ENCODE assay signal across 38 cellular contexts in the genomic region with DNA sequence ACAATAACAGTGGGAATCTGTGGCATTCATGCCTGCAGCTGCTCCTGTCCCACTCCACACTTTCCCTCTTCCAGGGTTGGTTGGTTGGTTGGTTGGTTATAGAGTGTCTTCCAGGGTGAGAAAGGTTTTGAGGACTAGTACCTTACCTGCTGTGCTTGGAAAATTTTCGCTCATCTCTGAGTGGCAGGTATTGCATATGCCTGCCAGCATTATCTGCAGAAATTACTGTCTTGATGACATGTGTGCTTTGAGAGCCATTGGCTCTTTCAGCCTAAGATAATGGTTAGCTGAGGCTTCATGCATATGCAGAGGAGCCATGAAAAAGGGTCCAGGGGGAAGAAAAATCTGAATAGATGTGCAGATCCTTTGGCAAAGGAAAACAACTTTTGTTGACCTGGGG.
"Had no signal": no experiment of that assay in that cellular context is flagged by ENCODE, and none has a peak within 500 bp of the region (broad histone marks: within the 10 kb centered on the region; RNA-seq: fewer than 3 reads in every experiment).

No MANE protein-coding gene starts in this region.

- H3K27ac Mint-ChIP-seq: activated CD4-positive, alpha-beta memory T cell treated with anti-CD3 and anti-CD28 coated beads, Interleukin-2, amount 10 ng/mL, durations not matched to agents 7 days and 5 days; activated CD4-positive, alpha-beta T cell treated with anti-CD3 and anti-CD28 coated beads for 36 hours; activated CD4-positive, alpha-beta T cell treated with anti-CD3 and anti-CD28 coated beads, Interleukin-2, amount 10 ng/mL, durations not matched to agents 7 days and 5 days; activated CD8-positive, alpha-beta memory T cell treated with anti-CD3 and anti-CD28 coated beads, Interleukin-2, amount 10 ng/mL, durations not matched to agents 7 days and 5 days; activated CD8-positive, alpha-beta T cell treated with anti-CD3 and anti-CD28 coated beads, Interleukin-2, amount 10 ng/mL, durations not matched to agents 7 days and 5 days; activated naive CD4-positive, alpha-beta T cell treated with anti-CD3 and anti-CD28 coated beads, Interleukin-2, amount 10 ng/mL, durations not matched to agents 7 days and 5 days; activated naive CD4-positive, alpha-beta T cell treated with anti-CD3 and anti-CD28 coated beads, Interleukin-2, amount 50 U/mL, for 24 hours; activated naive CD8-positive, alpha-beta T cell; activated naive CD8-positive, alpha-beta T cell treated with anti-CD3 and anti-CD28 coated beads, Interleukin-2, amount 10 ng/mL, durations not matched to agents 7 days and 5 days; activated naive CD8-positive, alpha-beta T cell treated with anti-CD3 and anti-CD28 coated beads, Interleukin-2, amount 50 U/mL, for 24 hours; activated T-cell treated with anti-CD3 and anti-CD28 coated beads, Interleukin-2, amount 50 U/mL, for 24 hours; activated T-helper 2 cell treated with anti-CD3 and anti-CD28 coated beads, Interferon-gamma antibody, Interleukin-2, Interleukin-4, amounts not matched to agents 10 μg/mL and 5 μg/mL and 100 μg/mL, durations not matched to agents 14 hours and 24 hours and 36 hours; brain; T-helper 1 cell treated with Interleukin-12 subunit alpha and Interleukin-12 subunit beta and Interleukin-4 antibody, amounts not matched to agents 30 μg/mL and 1 μg/mL, for 36 hours; T-helper 2 cell treated with Interferon-gamma antibody and Interleukin-4, amounts not matched to agents 5 μg/mL and 100 μg/mL, for 36 hours had no signal

- FAIRE-seq: bronchial epithelial cell, TTC549 had no signal

- H3K36me3 ChIP-seq: cardiac muscle cell had no signal

- H3K27ac ChIP-seq: ascending aorta, cardiac muscle cell, VCaP had no signal

- H3K9me3 Mint-ChIP-seq: activated CD4-positive, alpha-beta memory T cell treated with anti-CD3 and anti-CD28 coated beads, Interleukin-2, amount 10 ng/mL, durations not matched to agents 7 days and 5 days; activated naive CD4-positive, alpha-beta T cell treated with anti-CD3 and anti-CD28 coated beads, Interleukin-2, amount 10 ng/mL, durations not matched to agents 7 days and 5 days; activated naive CD8-positive, alpha-beta T cell treated with anti-CD3 and anti-CD28 coated beads, Interleukin-2, amount 10 ng/mL, durations not matched to agents 7 days and 5 days; activated T-helper 2 cell treated with anti-CD3 and anti-CD28 coated beads, Interferon-gamma antibody, Interleukin-2, Interleukin-4, amounts not matched to agents 10 μg/mL and 5 μg/mL and 100 μg/mL, durations not matched to agents 14 hours and 24 hours and 36 hours; T-helper 1 cell treated with Interleukin-12 subunit alpha and Interleukin-12 subunit beta and Interleukin-4 antibody, amounts not matched to agents 30 μg/mL and 1 μg/mL, for 36 hours; T-helper 2 cell treated with Interferon-gamma antibody and Interleukin-4, amounts not matched to agents 5 μg/mL and 100 μg/mL, for 36 hours had no signal

- H3K36me3 Mint-ChIP-seq: activated naive CD4-positive, alpha-beta T cell treated with anti-CD3 and anti-CD28 coated beads, Interleukin-2, amount 10 ng/mL, durations not matched to agents 7 days and 5 days had no signal

- H3K27me3 Mint-ChIP-seq: activated CD4-positive, alpha-beta T cell treated with anti-CD3 and anti-CD28 coated beads for 36 hours; activated CD4-positive, alpha-beta T cell treated with anti-CD3 and anti-CD28 coated beads, Interleukin-2, amount 10 ng/mL, durations not matched to agents 7 days and 5 days; activated CD8-positive, alpha-beta memory T cell treated with anti-CD3 and anti-CD28 coated beads, Interleukin-2, amount 10 ng/mL, durations not matched to agents 7 days and 5 days; activated naive CD4-positive, alpha-beta T cell treated with anti-CD3 and anti-CD28 coated beads, Interleukin-2, amount 10 ng/mL, durations not matched to agents 7 days and 5 days; activated naive CD4-positive, alpha-beta T cell treated with anti-CD3 and anti-CD28 coated beads, Interleukin-2, amount 50 U/mL, for 24 hours; activated naive CD8-positive, alpha-beta T cell; activated naive CD8-positive, alpha-beta T cell treated with anti-CD3 and anti-CD28 coated beads, Interleukin-2, amount 10 ng/mL, durations not matched to agents 7 days and 5 days; activated naive CD8-positive, alpha-beta T cell treated with anti-CD3 and anti-CD28 coated beads, Interleukin-2, amount 50 U/mL, for 24 hours; activated T-cell treated with anti-CD3 and anti-CD28 coated beads, Interleukin-2, amount 50 U/mL, for 24 hours; central memory CD8-positive, alpha-beta T cell had no signal

- H3K4me1 Mint-ChIP-seq: activated CD4-positive, alpha-beta memory T cell treated with anti-CD3 and anti-CD28 coated beads, Interleukin-2, amount 10 ng/mL, durations not matched to agents 7 days and 5 days; activated CD4-positive, alpha-beta T cell treated with anti-CD3 and anti-CD28 coated beads for 36 hours; activated CD4-positive, alpha-beta T cell treated with anti-CD3 and anti-CD28 coated beads, Interleukin-2, amount 10 ng/mL, durations not matched to agents 7 days and 5 days; activated CD8-positive, alpha-beta memory T cell treated with anti-CD3 and anti-CD28 coated beads, Interleukin-2, amount 10 ng/mL, durations not matched to agents 7 days and 5 days; activated naive CD4-positive, alpha-beta T cell treated with anti-CD3 and anti-CD28 coated beads, Interleukin-2, amount 10 ng/mL, durations not matched to agents 7 days and 5 days; activated naive CD4-positive, alpha-beta T cell treated with anti-CD3 and anti-CD28 coated beads, Interleukin-2, amount 50 U/mL, for 24 hours; activated naive CD8-positive, alpha-beta T cell treated with anti-CD3 and anti-CD28 coated beads, Interleukin-2, amount 10 ng/mL, durations not matched to agents 7 days and 5 days; activated naive CD8-positive, alpha-beta T cell treated with anti-CD3 and anti-CD28 coated beads, Interleukin-2, amount 50 U/mL, for 24 hours; brain; central memory CD8-positive, alpha-beta T cell had no signal

- H3K4me1 ChIP-seq: ascending aorta had no signal

- H3K27me3 ChIP-seq: ascending aorta, cardiac muscle cell had no signal

- ATAC-seq: activated CD4-positive, alpha-beta T cell treated with anti-CD3 and anti-CD28 coated beads for 36 hours; activated CD4-positive, CD25-positive, alpha-beta regulatory T cell treated with anti-CD3 and anti-CD28 coated beads, Interleukin-2, amount 50 U/mL, for 24 hours; activated CD8-positive, alpha-beta memory T cell treated with anti-CD3 and anti-CD28 coated beads, Interleukin-2, amount 10 ng/mL, durations not matched to agents 7 days and 5 days; activated CD8-positive, alpha-beta T cell treated with anti-CD3 and anti-CD28 coated beads, Interleukin-2, amount 10 ng/mL, durations not matched to agents 7 days and 5 days; activated naive CD8-positive, alpha-beta T cell treated with anti-CD3 and anti-CD28 coated beads, Interleukin-2, amount 50 U/mL, for 24 hours had no signal

- H3K4me3 ChIP-seq: ascending aorta, cardiac muscle cell had no signal

- DNase-seq: activated CD4-positive, alpha-beta memory T cell treated with anti-CD3 and anti-CD28 coated beads, Interleukin-2, amount 10 ng/mL, durations not matched to agents 7 days and 5 days; activated CD4-positive, alpha-beta T cell treated with anti-CD3 and anti-CD28 coated beads for 1 hour; activated CD4-positive, alpha-beta T cell treated with anti-CD3 and anti-CD28 coated beads for 36 hours; activated CD4-positive, alpha-beta T cell treated with anti-CD3 and anti-CD28 coated beads for 48 hours; activated CD4-positive, alpha-beta T cell treated with anti-CD3 and anti-CD28 coated beads, Interleukin-2, amount 10 ng/mL, durations not matched to agents 7 days and 5 days; activated CD4-positive, alpha-beta T cell treated with anti-CD3 and anti-CD28 coated beads, Interleukin-2, amount 50 U/mL, for 48 hours; activated CD4-positive, CD25-positive, alpha-beta regulatory T cell; activated CD8-positive, alpha-beta memory T cell treated with anti-CD3 and anti-CD28 coated beads for 24 hours; activated CD8-positive, alpha-beta memory T cell treated with anti-CD3 and anti-CD28 coated beads, Interleukin-2, amount 10 ng/mL, durations not matched to agents 7 days and 5 days; activated CD8-positive, alpha-beta memory T cell treated with anti-CD3 and anti-CD28 coated beads, Interleukin-2, amount 50 U/mL, for 48 hours; activated CD8-positive, alpha-beta T cell treated with anti-CD3 and anti-CD28 coated beads, Interleukin-2, amount 10 ng/mL, durations not matched to agents 7 days and 5 days; activated effector memory CD4-positive, alpha-beta T cell treated with Interleukin-2 at 50 U/mL for 16 hours; activated gamma-delta T cell; activated naive CD4-positive, alpha-beta T cell treated with anti-CD3 and anti-CD28 coated beads, Interleukin-2, amount 10 ng/mL, durations not matched to agents 7 days and 5 days; activated naive CD4-positive, alpha-beta T cell treated with Interleukin-2 at 50 U/mL for 16 hours; activated naive CD8-positive, alpha-beta T cell treated with anti-CD3 and anti-CD28 coated beads, Interleukin-2, amount 10 ng/mL, durations not matched to agents 7 days and 5 days; activated naive CD8-positive, alpha-beta T cell treated with anti-CD3 and anti-CD28 coated beads, Interleukin-2, amount 50 U/mL, for 24 hours; activated T-cell treated with anti-CD3 and anti-CD28 coated beads, Interleukin-2, amount 50 U/mL, for 24 hours; activated T-cell treated with anti-CD3 and anti-CD28 coated beads, Interleukin-2, amount 50 U/mL, for 48 hours; amygdala; anterior cingulate cortex; cerebellar nuclear complex; T-helper 1 cell; T-helper 2 cell; T-helper 9 cell had no signal

- H3K4me3 Mint-ChIP-seq: activated CD4-positive, alpha-beta memory T cell treated with anti-CD3 and anti-CD28 coated beads, Interleukin-2, amount 10 ng/mL, durations not matched to agents 7 days and 5 days; activated CD4-positive, alpha-beta T cell treated with anti-CD3 and anti-CD28 coated beads for 36 hours; activated CD4-positive, alpha-beta T cell treated with anti-CD3 and anti-CD28 coated beads, Interleukin-2, amount 10 ng/mL, durations not matched to agents 7 days and 5 days; activated CD8-positive, alpha-beta memory T cell treated with anti-CD3 and anti-CD28 coated beads, Interleukin-2, amount 10 ng/mL, durations not matched to agents 7 days and 5 days; activated CD8-positive, alpha-beta T cell treated with anti-CD3 and anti-CD28 coated beads, Interleukin-2, amount 10 ng/mL, durations not matched to agents 7 days and 5 days; activated naive CD4-positive, alpha-beta T cell treated with anti-CD3 and anti-CD28 coated beads, Interleukin-2, amount 10 ng/mL, durations not matched to agents 7 days and 5 days; activated naive CD4-positive, alpha-beta T cell treated with anti-CD3 and anti-CD28 coated beads, Interleukin-2, amount 50 U/mL, for 24 hours; activated naive CD8-positive, alpha-beta T cell; activated naive CD8-positive, alpha-beta T cell treated with anti-CD3 and anti-CD28 coated beads, Interleukin-2, amount 10 ng/mL, durations not matched to agents 7 days and 5 days; activated naive CD8-positive, alpha-beta T cell treated with anti-CD3 and anti-CD28 coated beads, Interleukin-2, amount 50 U/mL, for 24 hours; activated T-cell treated with anti-CD3 and anti-CD28 coated beads, Interleukin-2, amount 50 U/mL, for 24 hours; brain; central memory CD8-positive, alpha-beta T cell; T-helper 1 cell treated with Interleukin-12 subunit alpha and Interleukin-12 subunit beta and Interleukin-4 antibody, amounts not matched to agents 30 μg/mL and 1 μg/mL, for 36 hours; T-helper 2 cell treated with Interferon-gamma antibody and Interleukin-4, amounts not matched to agents 5 μg/mL and 100 μg/mL, for 36 hours had no signal
